In the genomic region with DNA sequence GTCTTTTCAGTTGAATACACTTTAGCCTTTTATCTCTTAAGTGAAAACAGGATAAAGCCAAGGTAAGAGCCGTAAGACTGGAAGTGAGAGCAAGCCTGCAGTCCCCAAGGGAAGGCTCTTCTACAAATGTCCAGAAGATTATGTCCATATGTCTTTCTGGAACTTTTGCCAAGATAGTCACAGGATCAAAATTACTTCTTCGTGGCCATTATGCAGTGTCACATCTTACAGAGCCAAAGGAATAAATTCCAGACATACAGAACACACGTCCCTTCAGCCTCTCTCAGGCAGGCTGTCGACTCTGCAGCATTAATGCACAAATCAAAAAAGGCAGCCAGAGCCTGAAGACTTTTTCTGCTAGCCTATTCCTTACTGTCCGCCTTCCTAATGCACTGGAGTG, we compare ENCODE assay signal across 14 cellular contexts.
"Had no signal": no experiment of that assay in that cellular context is flagged by ENCODE, and none has a peak within 500 bp of the region (broad histone marks: within the 10 kb centered on the region; RNA-seq: fewer than 3 reads in every experiment).

No MANE protein-coding gene starts in this region.

- H3K36me3 ChIP-seq: ascending aorta, right lobe of liver, upper lobe of right lung had no signal

- H3K4me1 ChIP-seq: ascending aorta, psoas muscle, right lobe of liver, upper lobe of right lung had no signal

- H3K36me3 Mint-ChIP-seq: activated naive CD8-positive, alpha-beta T cell treated with anti-CD3 and anti-CD28 coated beads, Interleukin-2, amount 10 ng/mL, durations not matched to agents 7 days and 5 days had no signal

- H3K27ac Mint-ChIP-seq: activated naive CD8-positive, alpha-beta T cell treated with anti-CD3 and anti-CD28 coated beads, Interleukin-2, amount 10 ng/mL, durations not matched to agents 7 days and 5 days; activated T-helper 1 cell treated with anti-CD3 and anti-CD28 coated beads, Interleukin-12 subunit alpha, Interleukin-12 subunit beta, Interleukin-2, Interleukin-4 antibody, amounts not matched to agents 30 ng/mL and 10 ng/mL and 1 ng/mL, durations not matched to agents 14 hours and 24 hours and 36 hours; stimulated activated naive CD8-positive, alpha-beta T cell treated with anti-CD3 and anti-CD28 coated beads, Interleukin-15, Interleukin-2, amounts not matched to agents 100 ng/mL and 50 ng/mL, for 24 hours had no signal

- DNase-seq: activated CD4-positive, alpha-beta T cell treated with anti-CD3 and anti-CD28 coated beads, Interleukin-2, amount 50 U/mL, for 1 hour; activated CD8-positive, alpha-beta memory T cell treated with anti-CD3 and anti-CD28 coated beads for 24 hours; activated naive CD4-positive, alpha-beta T cell; activated naive CD8-positive, alpha-beta T cell treated with anti-CD3 and anti-CD28 coated beads, Interleukin-2, amount 10 ng/mL, durations not matched to agents 7 days and 5 days; foreskin melanocyte; psoas muscle; right lobe of liver; T-helper 1 cell; T1000; upper lobe of right lung had no signal

- H3K27ac ChIP-seq: ascending aorta, psoas muscle, right lobe of liver, upper lobe of right lung had no signal

- H3K27me3 ChIP-seq: ascending aorta, right lobe of liver had no signal

- H3K4me3 ChIP-seq: ascending aorta, psoas muscle, right lobe of liver, upper lobe of right lung had no signal

- H3K4me3 Mint-ChIP-seq: activated naive CD8-positive, alpha-beta T cell treated with anti-CD3 and anti-CD28 coated beads, Interleukin-2, amount 10 ng/mL, durations not matched to agents 7 days and 5 days; activated T-helper 1 cell treated with anti-CD3 and anti-CD28 coated beads, Interleukin-12 subunit alpha, Interleukin-12 subunit beta, Interleukin-2, Interleukin-4 antibody, amounts not matched to agents 30 ng/mL and 10 ng/mL and 1 ng/mL, durations not matched to agents 14 hours and 24 hours and 36 hours; nephron; stimulated activated naive CD8-positive, alpha-beta T cell treated with anti-CD3 and anti-CD28 coated beads, Interleukin-15, Interleukin-2, amounts not matched to agents 100 ng/mL and 50 ng/mL, for 24 hours had no signal

- H3K9me3 ChIP-seq: ascending aorta, right lobe of liver had no signal

- H3K4me1 Mint-ChIP-seq: activated naive CD8-positive, alpha-beta T cell treated with anti-CD3 and anti-CD28 coated beads, Interleukin-2, amount 10 ng/mL, durations not matched to agents 7 days and 5 days had no signal
